ENCODE assay signal across 2 cellular contexts in the genomic region with DNA sequence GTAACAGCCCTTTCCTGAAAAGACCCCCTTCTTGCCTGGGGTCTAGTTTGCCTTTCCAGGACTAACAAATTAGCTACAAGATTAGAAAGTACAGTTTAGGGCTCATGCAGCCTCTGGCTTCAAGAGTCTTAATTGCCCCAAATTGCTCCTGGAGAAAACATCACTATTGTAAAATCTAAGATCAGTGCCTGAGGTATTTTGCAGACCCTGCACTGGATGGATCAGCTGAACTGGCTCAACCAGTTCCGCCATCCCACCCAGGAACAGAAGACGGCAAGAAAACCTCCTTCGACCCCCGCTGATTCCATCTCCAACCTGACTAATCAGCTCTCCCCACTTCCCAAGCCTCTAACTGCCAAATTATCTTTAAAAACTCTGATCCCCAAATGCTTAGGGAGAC.
TF ChIP-seq lines count a peak whose summit lies in the region.

No MANE protein-coding gene starts in this region.

TF ChIP-seq in GM23338, 12 proteins besides CTCF, POLR2A, EP300 and RAD21 (continued from another document):
- TF ChIP-seq, protein P1, sequence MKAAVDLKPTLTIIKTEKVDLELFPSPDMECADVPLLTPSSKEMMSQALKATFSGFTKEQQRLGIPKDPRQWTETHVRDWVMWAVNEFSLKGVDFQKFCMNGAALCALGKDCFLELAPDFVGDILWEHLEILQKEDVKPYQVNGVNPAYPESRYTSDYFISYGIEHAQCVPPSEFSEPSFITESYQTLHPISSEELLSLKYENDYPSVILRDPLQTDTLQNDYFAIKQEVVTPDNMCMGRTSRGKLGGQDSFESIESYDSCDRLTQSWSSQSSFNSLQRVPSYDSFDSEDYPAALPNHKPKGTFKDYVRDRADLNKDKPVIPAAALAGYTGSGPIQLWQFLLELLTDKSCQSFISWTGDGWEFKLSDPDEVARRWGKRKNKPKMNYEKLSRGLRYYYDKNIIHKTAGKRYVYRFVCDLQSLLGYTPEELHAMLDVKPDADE (IDR thresholded peaks at IDR 0.05): no peak
- TF ChIP-seq ZNF114 (CRISPR knock-in tag; IDR thresholded peaks at IDR 0.05) (no peak), STAT1 (IDR thresholded peaks at IDR 0.05; ENCODE audit: unreplicated experiment) (no peak), CREB1 (CRISPR knock-in tag; IDR thresholded peaks at IDR 0.05; ENCODE audit: low read depth) (no peak)

TF ChIP-seq in WTC11, 78 proteins besides CTCF, POLR2A, EP300 and RAD21 (continued from another document):
- TF ChIP-seq FOXK1 (CRISPR knock-in tag; IDR thresholded peaks at IDR 0.05): no peak
- no peak for TF ChIP-seq NFATC4 (CRISPR knock-in tag; IDR thresholded peaks at IDR 0.05)
- TF ChIP-seq EMX1 (CRISPR knock-in tag; IDR thresholded peaks at IDR 0.05): no peak
- no peak for TF ChIP-seq NFYB (CRISPR knock-in tag; conservative IDR thresholded peaks at IDR 0.05; ENCODE audit: low read depth)
- TF ChIP-seq PRRX2 (CRISPR knock-in tag; IDR thresholded peaks at IDR 0.05): no peak
- no peak for TF ChIP-seq HMGA2 (CRISPR knock-in tag; IDR thresholded peaks at IDR 0.05)
- TF ChIP-seq, protein P2, sequence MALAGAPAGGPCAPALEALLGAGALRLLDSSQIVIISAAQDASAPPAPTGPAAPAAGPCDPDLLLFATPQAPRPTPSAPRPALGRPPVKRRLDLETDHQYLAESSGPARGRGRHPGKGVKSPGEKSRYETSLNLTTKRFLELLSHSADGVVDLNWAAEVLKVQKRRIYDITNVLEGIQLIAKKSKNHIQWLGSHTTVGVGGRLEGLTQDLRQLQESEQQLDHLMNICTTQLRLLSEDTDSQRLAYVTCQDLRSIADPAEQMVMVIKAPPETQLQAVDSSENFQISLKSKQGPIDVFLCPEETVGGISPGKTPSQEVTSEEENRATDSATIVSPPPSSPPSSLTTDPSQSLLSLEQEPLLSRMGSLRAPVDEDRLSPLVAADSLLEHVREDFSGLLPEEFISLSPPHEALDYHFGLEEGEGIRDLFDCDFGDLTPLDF (CRISPR knock-in tag; IDR thresholded peaks at IDR 0.05): no peak
- TF ChIP-seq, protein P3, sequence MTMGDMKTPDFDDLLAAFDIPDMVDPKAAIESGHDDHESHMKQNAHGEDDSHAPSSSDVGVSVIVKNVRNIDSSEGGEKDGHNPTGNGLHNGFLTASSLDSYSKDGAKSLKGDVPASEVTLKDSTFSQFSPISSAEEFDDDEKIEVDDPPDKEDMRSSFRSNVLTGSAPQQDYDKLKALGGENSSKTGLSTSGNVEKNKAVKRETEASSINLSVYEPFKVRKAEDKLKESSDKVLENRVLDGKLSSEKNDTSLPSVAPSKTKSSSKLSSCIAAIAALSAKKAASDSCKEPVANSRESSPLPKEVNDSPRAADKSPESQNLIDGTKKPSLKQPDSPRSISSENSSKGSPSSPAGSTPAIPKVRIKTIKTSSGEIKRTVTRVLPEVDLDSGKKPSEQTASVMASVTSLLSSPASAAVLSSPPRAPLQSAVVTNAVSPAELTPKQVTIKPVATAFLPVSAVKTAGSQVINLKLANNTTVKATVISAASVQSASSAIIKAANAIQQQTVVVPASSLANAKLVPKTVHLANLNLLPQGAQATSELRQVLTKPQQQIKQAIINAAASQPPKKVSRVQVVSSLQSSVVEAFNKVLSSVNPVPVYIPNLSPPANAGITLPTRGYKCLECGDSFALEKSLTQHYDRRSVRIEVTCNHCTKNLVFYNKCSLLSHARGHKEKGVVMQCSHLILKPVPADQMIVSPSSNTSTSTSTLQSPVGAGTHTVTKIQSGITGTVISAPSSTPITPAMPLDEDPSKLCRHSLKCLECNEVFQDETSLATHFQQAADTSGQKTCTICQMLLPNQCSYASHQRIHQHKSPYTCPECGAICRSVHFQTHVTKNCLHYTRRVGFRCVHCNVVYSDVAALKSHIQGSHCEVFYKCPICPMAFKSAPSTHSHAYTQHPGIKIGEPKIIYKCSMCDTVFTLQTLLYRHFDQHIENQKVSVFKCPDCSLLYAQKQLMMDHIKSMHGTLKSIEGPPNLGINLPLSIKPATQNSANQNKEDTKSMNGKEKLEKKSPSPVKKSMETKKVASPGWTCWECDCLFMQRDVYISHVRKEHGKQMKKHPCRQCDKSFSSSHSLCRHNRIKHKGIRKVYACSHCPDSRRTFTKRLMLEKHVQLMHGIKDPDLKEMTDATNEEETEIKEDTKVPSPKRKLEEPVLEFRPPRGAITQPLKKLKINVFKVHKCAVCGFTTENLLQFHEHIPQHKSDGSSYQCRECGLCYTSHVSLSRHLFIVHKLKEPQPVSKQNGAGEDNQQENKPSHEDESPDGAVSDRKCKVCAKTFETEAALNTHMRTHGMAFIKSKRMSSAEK (CRISPR knock-in tag; IDR thresholded peaks at IDR 0.05; ENCODE audit: borderline replicate concordance): no peak
- TF ChIP-seq CREB1 (CRISPR knock-in tag; IDR thresholded peaks at IDR 0.05): no peak
- no peak for TF ChIP-seq TP53 (CRISPR knock-in tag; IDR thresholded peaks at IDR 0.05)
- TF ChIP-seq, protein P4, sequence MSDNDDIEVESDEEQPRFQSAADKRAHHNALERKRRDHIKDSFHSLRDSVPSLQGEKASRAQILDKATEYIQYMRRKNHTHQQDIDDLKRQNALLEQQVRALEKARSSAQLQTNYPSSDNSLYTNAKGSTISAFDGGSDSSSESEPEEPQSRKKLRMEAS (CRISPR knock-in tag; IDR thresholded peaks at IDR 0.05): no peak
- TF ChIP-seq, protein P5, sequence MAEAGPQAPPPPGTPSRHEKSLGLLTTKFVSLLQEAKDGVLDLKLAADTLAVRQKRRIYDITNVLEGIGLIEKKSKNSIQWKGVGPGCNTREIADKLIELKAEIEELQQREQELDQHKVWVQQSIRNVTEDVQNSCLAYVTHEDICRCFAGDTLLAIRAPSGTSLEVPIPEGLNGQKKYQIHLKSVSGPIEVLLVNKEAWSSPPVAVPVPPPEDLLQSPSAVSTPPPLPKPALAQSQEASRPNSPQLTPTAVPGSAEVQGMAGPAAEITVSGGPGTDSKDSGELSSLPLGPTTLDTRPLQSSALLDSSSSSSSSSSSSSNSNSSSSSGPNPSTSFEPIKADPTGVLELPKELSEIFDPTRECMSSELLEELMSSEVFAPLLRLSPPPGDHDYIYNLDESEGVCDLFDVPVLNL (CRISPR knock-in tag; IDR thresholded peaks at IDR 0.05; ENCODE audit: borderline replicate concordance, low read depth): no peak
- TF ChIP-seq IRF2 (CRISPR knock-in tag; IDR thresholded peaks at IDR 0.05; ENCODE audit: borderline replicate concordance, low read depth): no peak
- TF ChIP-seq ZBTB21 (CRISPR knock-in tag; IDR thresholded peaks at IDR 0.05; ENCODE audit: borderline replicate concordance): no peak
